ENCODE assay signal across 22 cellular contexts in genomic region chrX:118066867-118067515, GRCh38. TPM values are rescaled to one million over a fixed set of nuclear protein-coding genes. Genes with fewer than 3 reads are reported as not detected.
DNase-seq lines count a peak whose midpoint lies in the region; ATAC-seq, FAIRE-seq and TF ChIP-seq lines count a peak whose summit lies in the region.
"Had no signal": no experiment of that assay in that cellular context is flagged by ENCODE, and none has a peak within 500 bp of the region (broad histone marks: within the 10 kb centered on the region; RNA-seq: fewer than 3 reads in every experiment).

No MANE protein-coding gene starts in this region.

- H3K27ac ChIP-seq in A549 (no peak overlapping the region), HEK293 (ENCODE audit: extremely low read depth, low read depth, low read length) (no peak overlapping the region), epithelial cell of prostate (peak overlapping the region; percentile 48), neural progenitor cell (no peak overlapping the region), ascending aorta (no peak overlapping the region)
- H3K27ac ChIP-seq: upper lobe of left lung had no signal

- no peak overlapping the region for H2AFZ ChIP-seq in neural progenitor cell (replicated peaks)

- no peak overlapping the region for H3K4me2 ChIP-seq in A549
- no peak overlapping the region for H3K4me2 ChIP-seq in neural progenitor cell
- H3K4me2 ChIP-seq: smooth muscle cell had no signal

- WGBS in A549 (ENCODE audit: missing lambda C conversion rate): 17% methylated on average over 2 of the region's 2 CpGs

- H3K27me3 ChIP-seq in neural progenitor cell (no peaks in the 10 kb centered on the region), ascending aorta (no peaks in the 10 kb centered on the region)
- H3K27me3 ChIP-seq: upper lobe of left lung had no signal

- no peaks in the 10 kb centered on the region for H3K36me3 Mint-ChIP-seq in neural progenitor cell
- H3K36me3 Mint-ChIP-seq: naive thymus-derived CD8-positive, alpha-beta T cell; T-cell had no signal

- H3K9me3 Mint-ChIP-seq in neural progenitor cell: no peaks in the 10 kb centered on the region
- H3K9me3 Mint-ChIP-seq: activated CD8-positive, alpha-beta T cell treated with anti-CD3 and anti-CD28 coated beads for 36 hours; T-cell had no signal

- FAIRE-seq in A549 (lab: Jason Lieb, UNC): peak; percentile 63

- H3K27me3 Mint-ChIP-seq in neural progenitor cell (ENCODE audit: insufficient read depth, low read depth): no peaks in the 10 kb centered on the region
- H3K27me3 Mint-ChIP-seq: activated CD8-positive, alpha-beta T cell treated with anti-CD3 and anti-CD28 coated beads for 36 hours; naive thymus-derived CD8-positive, alpha-beta T cell had no signal

- DNase-seq in A549 (ENCODE audit: low read depth in 1 of 2, low spot score in 1 of 2) (no peak), NCI-H69 (lab: John Stamatoyannopoulos, UW) (peak; percentile 80), epithelial cell of prostate (ENCODE audit: low read depth, low spot score) (peak; percentile 56), neural progenitor cell (ENCODE audit: low spot score) (no peak), ascending aorta (ENCODE audit: low spot score in 2 of 2) (no peak), posterior vena cava (ENCODE audit: low spot score) (no peak)
- DNase-seq: activated CD4-positive, alpha-beta T cell treated with anti-CD3 and anti-CD28 coated beads for 1 hour; activated CD8-positive, alpha-beta T cell treated with anti-CD3 and anti-CD28 coated beads for 36 hours; activated effector memory CD4-positive, alpha-beta T cell treated with anti-CD3 and anti-CD28 coated beads, Interleukin-2, amount 50 U/mL, for 16 hours; activated T-cell treated with anti-CD3 and anti-CD28 coated beads for 4 hours; head of caudate nucleus; naive thymus-derived CD8-positive, alpha-beta T cell; NCI-H2227 treated with DMSO at 0.1 percent for 48 hours; substantia nigra; T-cell; upper lobe of left lung had no signal

- no peak overlapping the region for H3K27ac Mint-ChIP-seq in neural progenitor cell
- H3K27ac Mint-ChIP-seq: activated CD8-positive, alpha-beta T cell treated with anti-CD3 and anti-CD28 coated beads for 36 hours; B cell; naive thymus-derived CD8-positive, alpha-beta T cell; T-cell had no signal

- POLR2A ChIA-PET in A549 (lab: Yijun Ruan, JAX): no interaction called here
- POLR2A ChIA-PET in HEK293 (lab: Yijun Ruan, JAX): no interaction called here

- TF ChIP-seq POLR2A in A549 (IDR thresholded peaks at IDR 0.05; ENCODE audit: low read length): no peak

- TF ChIP-seq EP300 in A549 (IDR thresholded peaks at IDR 0.05): no peak

- no peaks in the 10 kb centered on the region for H3K36me3 ChIP-seq in HEK293 (ENCODE audit: control insufficient read depth in 2 of 2, insufficient read depth in 1 of 2, low read length in 2 of 2)
- H3K36me3 ChIP-seq in neural progenitor cell: no peaks in the 10 kb centered on the region
- no peaks in the 10 kb centered on the region for H3K36me3 ChIP-seq in ascending aorta
- H3K36me3 ChIP-seq: upper lobe of left lung had no signal

- H3F3A ChIP-seq in neural progenitor cell (ENCODE audit: low read depth): no peaks in the 10 kb centered on the region

- H3K9me3 ChIP-seq in A549 (no peaks in the 10 kb centered on the region), HEK293 (ENCODE audit: control insufficient read depth, insufficient read depth, low read depth, low read length) (no peaks in the 10 kb centered on the region), neural progenitor cell (ENCODE audit: low read depth) (no peaks in the 10 kb centered on the region), ascending aorta (no peaks in the 10 kb centered on the region)
- H3K9me3 ChIP-seq: upper lobe of left lung had no signal

- peaks cover 2% of the 10 kb centered on the region for H3K4me1 Mint-ChIP-seq in neural progenitor cell
- H3K4me1 Mint-ChIP-seq: T-cell had no signal

- no peak overlapping the region for H3K9ac ChIP-seq in neural progenitor cell

- intact Hi-C loops in ascending aorta (cut with DNase I): no loop called here
- intact Hi-C loops in posterior vena cava (cut with DNase I): no loop called here

- no peak for TF ChIP-seq CTCF in A549 (IDR thresholded peaks at IDR 0.05)
- no peak for TF ChIP-seq CTCF in HEK293 (tag by site-specific recombination; IDR thresholded peaks at IDR 0.05)
- TF ChIP-seq CTCF in neural progenitor cell (IDR thresholded peaks at IDR 0.05): no peak
- no peak for TF ChIP-seq CTCF in ascending aorta (IDR thresholded peaks at IDR 0.05)

- CTCF ChIA-PET in A549 (lab: Yijun Ruan, JAX) (no interaction called here), HEK293 (lab: Yijun Ruan, JAX) (interaction anchor here (0.6 kb wide), 1 partner anchor 1877 kb away, joined by 3 read pairs; no protein-coding TSS in a partner anchor)

- H3K4me1 ChIP-seq in A549 (no peaks in the 10 kb centered on the region), HEK293 (ENCODE audit: control insufficient read depth, insufficient read depth, low read length) (no peaks in the 10 kb centered on the region), neural progenitor cell (no peaks in the 10 kb centered on the region), ascending aorta (no peaks in the 10 kb centered on the region)
- H3K4me1 ChIP-seq: upper lobe of left lung had no signal

- H3K4me3 ChIP-seq in A549 (no peak overlapping the region), HEK293 (ENCODE audit: low read depth, low read length) (no peak overlapping the region), neural progenitor cell (no peak overlapping the region), ascending aorta (no peak overlapping the region)
- H3K4me3 ChIP-seq: smooth muscle cell, upper lobe of left lung had no signal

- ATAC-seq in A549: no peak
- ATAC-seq in HG02798 (IDR thresholded peaks at IDR 0.05; ENCODE audit: poor library complexity, unreplicated experiment): no peak
- ATAC-seq: activated CD8-positive, alpha-beta T cell treated with anti-CD3 and anti-CD28 coated beads for 36 hours; HCT116; left lobe of liver; naive thymus-derived CD8-positive, alpha-beta T cell; T-cell had no signal

- H3K4me3 Mint-ChIP-seq in neural progenitor cell: no peak overlapping the region
- H3K4me3 Mint-ChIP-seq: activated CD8-positive, alpha-beta T cell treated with anti-CD3 and anti-CD28 coated beads for 36 hours; B cell; naive thymus-derived CD8-positive, alpha-beta T cell; T-cell had no signal

- TF ChIP-seq RAD21 in A549 (conservative IDR thresholded peaks at IDR 0.05 in 1 of 2, IDR thresholded peaks at IDR 0.05 in 1 of 2): no peak

- no peaks in the 10 kb centered on the region for H3K79me2 ChIP-seq in neural progenitor cell (ENCODE audit: low read depth)

- H4K20me1 ChIP-seq in neural progenitor cell (ENCODE audit: low read depth): no peaks in the 10 kb centered on the region

TF ChIP-seq in A549, 52 proteins besides CTCF, POLR2A, EP300 and RAD21:
- TF ChIP-seq EHMT2 (IDR thresholded peaks at IDR 0.05; ENCODE audit: low read depth): no peak
- TF ChIP-seq EHF (CRISPR knock-in tag; IDR thresholded peaks at IDR 0.05): no peak
- TF ChIP-seq HDAC2 (IDR thresholded peaks at IDR 0.05): no peak
- no peak for TF ChIP-seq NR3C1 (IDR thresholded peaks at IDR 0.05)
- TF ChIP-seq SREBF2 (IDR thresholded peaks at IDR 0.05): no peak
- no peak for TF ChIP-seq NFE2L2 (conservative IDR thresholded peaks at IDR 0.05; ENCODE audit: low read length)

TF ChIP-seq in HEK293, 187 proteins besides CTCF, POLR2A, EP300 and RAD21:
- TF ChIP-seq ZNF394 (tag by site-specific recombination; IDR thresholded peaks at IDR 0.05; ENCODE audit: borderline replicate concordance) (no peak), PRDM6 (tag by site-specific recombination; IDR thresholded peaks at IDR 0.05) (0 out of 2 replicates have a peak, but pooled peaks have one; percentile 6), KLF8 (tag by site-specific recombination; IDR thresholded peaks at IDR 0.05) (no peak)

RNA-seq across cellular contexts. Expression of gene KLHL13, which starts 49.6 kb away (rescaled TPM):
- 1.0 and 1.4 TPM in 2 replicates for polyA plus RNA-seq in A549 (2011; rRNA removed)
- polyA plus RNA-seq in A549 (2012; cell fraction: cytosol; rRNA removed): 0.44 and 0.46 TPM in 2 replicates
- polyA plus RNA-seq in A549 (2012; cell fraction: nucleus; rRNA removed): 0.22 and 0.28 TPM in 2 replicates
- polyA plus RNA-seq in A549 (2017; fragmentation: RNase III; extraction: RNeasy Plus Mini Kit Qiagen cat#74134 plus additional on column Dnase treatment): 0.76 to 0.82 TPM (median 0.77 TPM) in 3 replicates
- polyA minus RNA-seq in A549 (2011; rRNA and poly(A)+ RNA removed): 0.62 and 0.92 TPM in 2 replicates
- 22.1 and 22.6 TPM in 2 replicates for total RNA-seq in neural progenitor cell (ENCODE audit: low replicate concordance)
- 7.0 TPM for total RNA-seq in ascending aorta
- 10 to 100 TPM; 10.3 to 13.0 TPM for total RNA-seq in posterior vena cava
- total RNA-seq: B cell had no signal

Comparison
In these comparisons a context has a peak if more than half of its experiments do, and no peak if none do; other contexts are left out.
1. DNase-seq: peak in NCI-H69 (single experiment) and epithelial cell of prostate (single experiment); none in A549 (0 of 2), neural progenitor cell (single experiment), ascending aorta (0 of 2) and posterior vena cava (single experiment).